Comparison of ENCODE assay signal across 1 cellular context in the genomic region with DNA sequence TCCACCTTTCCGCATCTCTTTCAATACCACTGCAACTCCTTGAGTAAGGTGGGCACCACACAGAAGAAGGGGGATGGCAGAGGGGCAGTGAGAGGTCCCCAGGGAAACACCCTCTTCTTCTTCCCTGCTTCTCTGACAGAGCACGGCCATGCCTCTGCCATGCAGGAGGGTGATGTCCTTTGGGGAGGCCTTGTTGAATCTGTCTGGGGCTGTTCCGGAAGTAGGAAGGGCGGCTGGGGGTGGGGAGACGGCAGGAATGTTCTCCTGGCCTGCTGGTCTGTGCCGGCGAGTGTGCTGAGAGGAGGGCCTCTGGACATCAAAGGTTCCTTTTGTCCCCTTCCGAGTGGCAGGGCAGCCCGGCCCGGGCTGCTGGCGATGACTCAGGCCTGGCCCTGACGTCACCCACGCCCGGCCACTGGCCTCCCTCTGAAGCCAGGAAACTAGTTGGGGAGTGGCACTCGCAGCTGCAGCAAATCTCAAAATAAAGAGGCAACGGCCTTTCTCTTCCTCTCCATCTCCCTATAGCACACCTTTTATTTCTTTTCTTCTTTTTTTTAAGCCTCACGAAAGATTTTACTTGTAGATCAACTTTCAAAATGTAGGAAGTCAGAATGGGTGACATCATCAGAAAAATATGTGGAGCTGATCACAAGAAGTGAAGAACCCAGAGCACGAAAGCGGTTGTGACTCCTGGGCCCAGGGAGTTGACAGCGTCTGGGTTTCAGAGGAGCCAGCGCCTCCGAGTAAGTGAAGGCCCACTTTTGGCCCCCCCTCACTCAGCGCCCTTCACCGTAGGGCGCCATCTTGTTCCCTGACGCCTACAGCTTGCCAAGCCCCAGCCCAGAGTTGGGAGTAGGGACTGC.
TF ChIP-seq lines count a peak whose summit lies in the region.

A gene with protein sequence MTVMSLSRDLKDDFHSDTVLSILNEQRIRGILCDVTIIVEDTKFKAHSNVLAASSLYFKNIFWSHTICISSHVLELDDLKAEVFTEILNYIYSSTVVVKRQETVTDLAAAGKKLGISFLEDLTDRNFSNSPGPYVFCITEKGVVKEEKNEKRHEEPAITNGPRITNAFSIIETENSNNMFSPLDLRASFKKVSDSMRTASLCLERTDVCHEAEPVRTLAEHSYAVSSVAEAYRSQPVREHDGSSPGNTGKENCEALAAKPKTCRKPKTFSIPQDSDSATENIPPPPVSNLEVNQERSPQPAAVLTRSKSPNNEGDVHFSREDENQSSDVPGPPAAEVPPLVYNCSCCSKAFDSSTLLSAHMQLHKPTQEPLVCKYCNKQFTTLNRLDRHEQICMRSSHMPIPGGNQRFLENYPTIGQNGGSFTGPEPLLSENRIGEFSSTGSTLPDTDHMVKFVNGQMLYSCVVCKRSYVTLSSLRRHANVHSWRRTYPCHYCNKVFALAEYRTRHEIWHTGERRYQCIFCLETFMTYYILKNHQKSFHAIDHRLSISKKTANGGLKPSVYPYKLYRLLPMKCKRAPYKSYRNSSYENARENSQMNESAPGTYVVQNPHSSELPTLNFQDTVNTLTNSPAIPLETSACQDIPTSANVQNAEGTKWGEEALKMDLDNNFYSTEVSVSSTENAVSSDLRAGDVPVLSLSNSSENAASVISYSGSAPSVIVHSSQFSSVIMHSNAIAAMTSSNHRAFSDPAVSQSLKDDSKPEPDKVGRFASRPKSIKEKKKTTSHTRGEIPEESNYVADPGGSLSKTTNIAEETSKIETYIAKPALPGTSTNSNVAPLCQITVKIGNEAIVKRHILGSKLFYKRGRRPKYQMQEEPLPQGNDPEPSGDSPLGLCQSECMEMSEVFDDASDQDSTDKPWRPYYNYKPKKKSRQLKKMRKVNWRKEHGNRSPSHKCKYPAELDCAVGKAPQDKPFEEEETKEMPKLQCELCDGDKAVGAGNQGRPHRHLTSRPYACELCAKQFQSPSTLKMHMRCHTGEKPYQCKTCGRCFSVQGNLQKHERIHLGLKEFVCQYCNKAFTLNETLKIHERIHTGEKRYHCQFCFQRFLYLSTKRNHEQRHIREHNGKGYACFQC (N-terminal part only) (plus strand): TSS at position 443 of the 863 bp plus-strand sequence. CDS start 73,885 bp downstream, outside the sequence.

TF ChIP-seq in K562, 482 proteins besides CTCF, POLR2A, EP300 and RAD21 (continued from another document and continues in another):
- TF ChIP-seq, protein P1, sequence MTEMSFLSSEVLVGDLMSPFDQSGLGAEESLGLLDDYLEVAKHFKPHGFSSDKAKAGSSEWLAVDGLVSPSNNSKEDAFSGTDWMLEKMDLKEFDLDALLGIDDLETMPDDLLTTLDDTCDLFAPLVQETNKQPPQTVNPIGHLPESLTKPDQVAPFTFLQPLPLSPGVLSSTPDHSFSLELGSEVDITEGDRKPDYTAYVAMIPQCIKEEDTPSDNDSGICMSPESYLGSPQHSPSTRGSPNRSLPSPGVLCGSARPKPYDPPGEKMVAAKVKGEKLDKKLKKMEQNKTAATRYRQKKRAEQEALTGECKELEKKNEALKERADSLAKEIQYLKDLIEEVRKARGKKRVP (CRISPR knock-in tag; IDR thresholded peaks at IDR 0.05) = peak; percentile 71; the same call in 1 of the 2 replicates
- TF ChIP-seq NCOA2 (IDR thresholded peaks at IDR 0.05; ENCODE audit: partially characterized antibody in 2 of 2) = no peak
- TF ChIP-seq TCF7L2 (IDR thresholded peaks at IDR 0.05; ENCODE audit: low read depth, low read length) = peak; percentile 71
- TF ChIP-seq SMAD1 (IDR thresholded peaks at IDR 0.05; ENCODE audit: low read depth, low read length, partially characterized antibody) = no peak
- TF ChIP-seq, protein P2, sequence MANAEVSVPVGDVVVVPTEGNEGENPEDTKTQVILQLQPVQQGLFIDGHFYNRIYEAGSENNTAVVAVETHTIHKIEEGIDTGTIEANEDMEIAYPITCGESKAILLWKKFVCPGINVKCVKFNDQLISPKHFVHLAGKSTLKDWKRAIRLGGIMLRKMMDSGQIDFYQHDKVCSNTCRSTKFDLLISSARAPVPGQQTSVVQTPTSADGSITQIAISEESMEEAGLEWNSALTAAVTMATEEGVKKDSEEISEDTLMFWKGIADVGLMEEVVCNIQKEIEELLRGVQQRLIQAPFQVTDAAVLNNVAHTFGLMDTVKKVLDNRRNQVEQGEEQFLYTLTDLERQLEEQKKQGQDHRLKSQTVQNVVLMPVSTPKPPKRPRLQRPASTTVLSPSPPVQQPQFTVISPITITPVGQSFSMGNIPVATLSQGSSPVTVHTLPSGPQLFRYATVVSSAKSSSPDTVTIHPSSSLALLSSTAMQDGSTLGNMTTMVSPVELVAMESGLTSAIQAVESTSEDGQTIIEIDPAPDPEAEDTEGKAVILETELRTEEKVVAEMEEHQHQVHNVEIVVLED (CRISPR knock-in tag; IDR thresholded peaks at IDR 0.05) = no peak
- TF ChIP-seq SUPT5H (IDR thresholded peaks at IDR 0.05) = peak; percentile 78
- TF ChIP-seq CBX3 (IDR thresholded peaks at IDR 0.05; ENCODE audit: borderline replicate concordance in 1 of 2, low read length in 2 of 2) = peak in 1 of 2 experiments; percentile 69; a peak in 1 of 3 replicates
- 0 out of 2 replicates have a peak, but pooled peaks have one; percentile 66 for TF ChIP-seq ZNF311 (CRISPR knock-in tag; IDR thresholded peaks at IDR 0.05)
- TF ChIP-seq NFRKB (IDR thresholded peaks at IDR 0.05; ENCODE audit: low read depth) = peak; percentile 95
- TF ChIP-seq, protein P3, sequence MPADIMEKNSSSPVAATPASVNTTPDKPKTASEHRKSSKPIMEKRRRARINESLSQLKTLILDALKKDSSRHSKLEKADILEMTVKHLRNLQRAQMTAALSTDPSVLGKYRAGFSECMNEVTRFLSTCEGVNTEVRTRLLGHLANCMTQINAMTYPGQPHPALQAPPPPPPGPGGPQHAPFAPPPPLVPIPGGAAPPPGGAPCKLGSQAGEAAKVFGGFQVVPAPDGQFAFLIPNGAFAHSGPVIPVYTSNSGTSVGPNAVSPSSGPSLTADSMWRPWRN (IDR thresholded peaks at IDR 0.05; ENCODE audit: low read depth) = peak; percentile 5; the same call in 1 of the 2 replicates
- peak; percentile 60 for TF ChIP-seq C11orf30 (IDR thresholded peaks at IDR 0.05; ENCODE audit: low read depth)
- peak; percentile 16; the same call in 1 of the 2 replicates for TF ChIP-seq MTA1 (IDR thresholded peaks at IDR 0.05; ENCODE audit: borderline replicate concordance)
- peak; percentile 16 for TF ChIP-seq FOS (IDR thresholded peaks at IDR 0.05; ENCODE audit: extremely low read depth, insufficient read length)
- 0 out of 2 replicates have a peak, but pooled peaks have one; percentile 39 for TF ChIP-seq FOXJ2 (tag; IDR thresholded peaks at IDR 0.05)
- no peak for TF ChIP-seq NR3C1 (CRISPR knock-in tag; IDR thresholded peaks at IDR 0.05)
- TF ChIP-seq, protein P4, sequence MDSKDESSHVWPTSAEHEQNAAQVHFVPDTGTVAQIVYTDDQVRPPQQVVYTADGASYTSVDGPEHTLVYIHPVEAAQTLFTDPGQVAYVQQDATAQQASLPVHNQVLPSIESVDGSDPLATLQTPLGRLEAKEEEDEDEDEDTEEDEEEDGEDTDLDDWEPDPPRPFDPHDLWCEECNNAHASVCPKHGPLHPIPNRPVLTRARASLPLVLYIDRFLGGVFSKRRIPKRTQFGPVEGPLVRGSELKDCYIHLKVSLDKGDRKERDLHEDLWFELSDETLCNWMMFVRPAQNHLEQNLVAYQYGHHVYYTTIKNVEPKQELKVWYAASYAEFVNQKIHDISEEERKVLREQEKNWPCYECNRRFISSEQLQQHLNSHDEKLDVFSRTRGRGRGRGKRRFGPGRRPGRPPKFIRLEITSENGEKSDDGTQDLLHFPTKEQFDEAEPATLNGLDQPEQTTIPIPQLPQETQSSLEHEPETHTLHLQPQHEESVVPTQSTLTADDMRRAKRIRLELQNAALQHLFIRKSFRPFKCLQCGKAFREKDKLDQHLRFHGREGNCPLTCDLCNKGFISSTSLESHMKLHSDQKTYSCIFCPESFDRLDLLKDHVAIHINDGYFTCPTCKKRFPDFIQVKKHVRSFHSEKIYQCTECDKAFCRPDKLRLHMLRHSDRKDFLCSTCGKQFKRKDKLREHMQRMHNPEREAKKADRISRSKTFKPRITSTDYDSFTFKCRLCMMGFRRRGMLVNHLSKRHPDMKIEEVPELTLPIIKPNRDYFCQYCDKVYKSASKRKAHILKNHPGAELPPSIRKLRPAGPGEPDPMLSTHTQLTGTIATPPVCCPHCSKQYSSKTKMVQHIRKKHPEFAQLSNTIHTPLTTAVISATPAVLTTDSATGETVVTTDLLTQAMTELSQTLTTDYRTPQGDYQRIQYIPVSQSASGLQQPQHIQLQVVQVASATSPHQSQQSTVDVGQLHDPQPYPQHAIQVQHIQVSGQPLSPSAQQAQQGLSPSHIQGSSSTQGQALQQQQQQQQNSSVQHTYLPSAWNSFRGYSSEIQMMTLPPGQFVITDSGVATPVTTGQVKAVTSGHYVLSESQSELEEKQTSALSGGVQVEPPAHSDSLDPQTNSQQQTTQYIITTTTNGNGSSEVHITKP (IDR thresholded peaks at IDR 0.05; ENCODE audit: partially characterized antibody) = peak; percentile 67
- TF ChIP-seq ZNF583 (CRISPR knock-in tag; IDR thresholded peaks at IDR 0.05) = peak; percentile 59
- TF ChIP-seq DMBX1 (CRISPR knock-in tag; IDR thresholded peaks at IDR 0.05; ENCODE audit: borderline replicate concordance) = peak; percentile 66
- peak; percentile 32; the same call in 1 of the 2 replicates for TF ChIP-seq CBX5 (IDR thresholded peaks at IDR 0.05; ENCODE audit: borderline replicate concordance, low read depth)
- 0 out of 2 replicates have a peak, but pooled peaks have one; percentile 25 for TF ChIP-seq ZNF24 (IDR thresholded peaks at IDR 0.05)
- TF ChIP-seq POLR2AphosphoS5 (IDR thresholded peaks at IDR 0.05; ENCODE audit: control insufficient read depth, insufficient read depth, low read depth, low read length) = peak; percentile 71
- TF ChIP-seq ETV1 (tag; conservative IDR thresholded peaks at IDR 0.05; ENCODE audit: low read depth) = peak; percentile 90
- no peak for TF ChIP-seq NFE2L1 (tag; IDR thresholded peaks at IDR 0.05; ENCODE audit: borderline replicate concordance, low read depth)
- TF ChIP-seq SMARCA4 (IDR thresholded peaks at IDR 0.05) = peak; percentile 79; the same call in 1 of the 2 replicates
- TF ChIP-seq KAT7 (CRISPR knock-in tag; IDR thresholded peaks at IDR 0.05; ENCODE audit: borderline replicate concordance) = no peak; the same call in 1 of the 2 replicates
- TF ChIP-seq ZNF143 (CRISPR knock-in tag; IDR thresholded peaks at IDR 0.05) = no peak
- TF ChIP-seq, protein P5, sequence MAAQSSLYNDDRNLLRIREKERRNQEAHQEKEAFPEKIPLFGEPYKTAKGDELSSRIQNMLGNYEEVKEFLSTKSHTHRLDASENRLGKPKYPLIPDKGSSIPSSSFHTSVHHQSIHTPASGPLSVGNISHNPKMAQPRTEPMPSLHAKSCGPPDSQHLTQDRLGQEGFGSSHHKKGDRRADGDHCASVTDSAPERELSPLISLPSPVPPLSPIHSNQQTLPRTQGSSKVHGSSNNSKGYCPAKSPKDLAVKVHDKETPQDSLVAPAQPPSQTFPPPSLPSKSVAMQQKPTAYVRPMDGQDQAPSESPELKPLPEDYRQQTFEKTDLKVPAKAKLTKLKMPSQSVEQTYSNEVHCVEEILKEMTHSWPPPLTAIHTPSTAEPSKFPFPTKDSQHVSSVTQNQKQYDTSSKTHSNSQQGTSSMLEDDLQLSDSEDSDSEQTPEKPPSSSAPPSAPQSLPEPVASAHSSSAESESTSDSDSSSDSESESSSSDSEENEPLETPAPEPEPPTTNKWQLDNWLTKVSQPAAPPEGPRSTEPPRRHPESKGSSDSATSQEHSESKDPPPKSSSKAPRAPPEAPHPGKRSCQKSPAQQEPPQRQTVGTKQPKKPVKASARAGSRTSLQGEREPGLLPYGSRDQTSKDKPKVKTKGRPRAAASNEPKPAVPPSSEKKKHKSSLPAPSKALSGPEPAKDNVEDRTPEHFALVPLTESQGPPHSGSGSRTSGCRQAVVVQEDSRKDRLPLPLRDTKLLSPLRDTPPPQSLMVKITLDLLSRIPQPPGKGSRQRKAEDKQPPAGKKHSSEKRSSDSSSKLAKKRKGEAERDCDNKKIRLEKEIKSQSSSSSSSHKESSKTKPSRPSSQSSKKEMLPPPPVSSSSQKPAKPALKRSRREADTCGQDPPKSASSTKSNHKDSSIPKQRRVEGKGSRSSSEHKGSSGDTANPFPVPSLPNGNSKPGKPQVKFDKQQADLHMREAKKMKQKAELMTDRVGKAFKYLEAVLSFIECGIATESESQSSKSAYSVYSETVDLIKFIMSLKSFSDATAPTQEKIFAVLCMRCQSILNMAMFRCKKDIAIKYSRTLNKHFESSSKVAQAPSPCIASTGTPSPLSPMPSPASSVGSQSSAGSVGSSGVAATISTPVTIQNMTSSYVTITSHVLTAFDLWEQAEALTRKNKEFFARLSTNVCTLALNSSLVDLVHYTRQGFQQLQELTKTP (IDR thresholded peaks at IDR 0.05; ENCODE audit: low read depth in 1 of 2, partially characterized antibody in 2 of 2) = no peak
- no peak for TF ChIP-seq ZKSCAN3 (CRISPR knock-in tag; IDR thresholded peaks at IDR 0.05)
- 0 out of 2 replicates have a peak, but pooled peaks have one; percentile 15 for TF ChIP-seq PML (IDR thresholded peaks at IDR 0.05; ENCODE audit: low read length)
- TF ChIP-seq ZBTB17 (CRISPR knock-in tag; IDR thresholded peaks at IDR 0.05) = peak; percentile 63
- TF ChIP-seq, protein P6, sequence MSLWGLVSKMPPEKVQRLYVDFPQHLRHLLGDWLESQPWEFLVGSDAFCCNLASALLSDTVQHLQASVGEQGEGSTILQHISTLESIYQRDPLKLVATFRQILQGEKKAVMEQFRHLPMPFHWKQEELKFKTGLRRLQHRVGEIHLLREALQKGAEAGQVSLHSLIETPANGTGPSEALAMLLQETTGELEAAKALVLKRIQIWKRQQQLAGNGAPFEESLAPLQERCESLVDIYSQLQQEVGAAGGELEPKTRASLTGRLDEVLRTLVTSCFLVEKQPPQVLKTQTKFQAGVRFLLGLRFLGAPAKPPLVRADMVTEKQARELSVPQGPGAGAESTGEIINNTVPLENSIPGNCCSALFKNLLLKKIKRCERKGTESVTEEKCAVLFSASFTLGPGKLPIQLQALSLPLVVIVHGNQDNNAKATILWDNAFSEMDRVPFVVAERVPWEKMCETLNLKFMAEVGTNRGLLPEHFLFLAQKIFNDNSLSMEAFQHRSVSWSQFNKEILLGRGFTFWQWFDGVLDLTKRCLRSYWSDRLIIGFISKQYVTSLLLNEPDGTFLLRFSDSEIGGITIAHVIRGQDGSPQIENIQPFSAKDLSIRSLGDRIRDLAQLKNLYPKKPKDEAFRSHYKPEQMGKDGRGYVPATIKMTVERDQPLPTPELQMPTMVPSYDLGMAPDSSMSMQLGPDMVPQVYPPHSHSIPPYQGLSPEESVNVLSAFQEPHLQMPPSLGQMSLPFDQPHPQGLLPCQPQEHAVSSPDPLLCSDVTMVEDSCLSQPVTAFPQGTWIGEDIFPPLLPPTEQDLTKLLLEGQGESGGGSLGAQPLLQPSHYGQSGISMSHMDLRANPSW (CRISPR knock-in tag; IDR thresholded peaks at IDR 0.05) = no peak
- no peak for TF ChIP-seq HNRNPK (IDR thresholded peaks at IDR 0.05; ENCODE audit: low read depth, low read length, poor library complexity, severe bottlenecking)
- TF ChIP-seq TAF7 (tag; IDR thresholded peaks at IDR 0.05) = peak; percentile 78
- TF ChIP-seq ZNF589 (CRISPR knock-in tag; IDR thresholded peaks at IDR 0.05; ENCODE audit: low read depth) = peak; percentile 93
- TF ChIP-seq, protein P7, sequence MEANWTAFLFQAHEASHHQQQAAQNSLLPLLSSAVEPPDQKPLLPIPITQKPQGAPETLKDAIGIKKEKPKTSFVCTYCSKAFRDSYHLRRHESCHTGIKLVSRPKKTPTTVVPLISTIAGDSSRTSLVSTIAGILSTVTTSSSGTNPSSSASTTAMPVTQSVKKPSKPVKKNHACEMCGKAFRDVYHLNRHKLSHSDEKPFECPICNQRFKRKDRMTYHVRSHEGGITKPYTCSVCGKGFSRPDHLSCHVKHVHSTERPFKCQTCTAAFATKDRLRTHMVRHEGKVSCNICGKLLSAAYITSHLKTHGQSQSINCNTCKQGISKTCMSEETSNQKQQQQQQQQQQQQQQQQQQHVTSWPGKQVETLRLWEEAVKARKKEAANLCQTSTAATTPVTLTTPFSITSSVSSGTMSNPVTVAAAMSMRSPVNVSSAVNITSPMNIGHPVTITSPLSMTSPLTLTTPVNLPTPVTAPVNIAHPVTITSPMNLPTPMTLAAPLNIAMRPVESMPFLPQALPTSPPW (CRISPR knock-in tag; IDR thresholded peaks at IDR 0.05) = peak; percentile 96
